Comparison of ENCODE assay signal across 28 cellular contexts in genomic region chr14:40100544-40101196, GRCh38.
"Had no signal": no experiment of that assay in that cellular context is flagged by ENCODE, and none has a peak within 500 bp of the region (broad histone marks: within the 10 kb centered on the region; RNA-seq: fewer than 3 reads in every experiment).

No MANE protein-coding gene starts in this region.

- H3K36me3 ChIP-seq: colonic mucosa, esophagus muscularis mucosa, esophagus squamous epithelium, gastrocnemius medialis, gastroesophageal sphincter, heart left ventricle, heart right ventricle had no signal

- H3K4me3 ChIP-seq: colonic mucosa, coronary artery, dorsolateral prefrontal cortex, esophagus muscularis mucosa, esophagus squamous epithelium, gastrocnemius medialis, gastroesophageal sphincter, heart left ventricle, heart right ventricle, hepatocyte had no signal

- H3K27me3 ChIP-seq: colonic mucosa, dorsolateral prefrontal cortex, esophagus muscularis mucosa, esophagus squamous epithelium, foreskin keratinocyte, gastrocnemius medialis, gastroesophageal sphincter, heart left ventricle, heart right ventricle, hepatocyte had no signal

- FAIRE-seq: endometrium, endothelial cell of umbilical vein, frontal cortex had no signal

- ATAC-seq: effector memory CD8-positive, alpha-beta T cell; esophagus mucosa; foreskin keratinocyte; gastrocnemius medialis; gastroesophageal sphincter; heart left ventricle; heart right ventricle had no signal

- H3K79me2 ChIP-seq: hepatocyte had no signal

- H3K4me2 ChIP-seq: hepatocyte had no signal

- H3K9me3 ChIP-seq: colonic mucosa, esophagus muscularis mucosa, gastrocnemius medialis had no signal

- H2AFZ ChIP-seq: hepatocyte had no signal

- H3K4me1 ChIP-seq: colonic mucosa, esophagus muscularis mucosa, esophagus squamous epithelium, foreskin keratinocyte, gastrocnemius medialis, gastroesophageal sphincter, heart left ventricle, heart right ventricle had no signal

- H3K27ac ChIP-seq: colonic mucosa, coronary artery, dorsolateral prefrontal cortex, epithelial cell of prostate, esophagus muscularis mucosa, esophagus squamous epithelium, foreskin keratinocyte, gastrocnemius medialis, gastroesophageal sphincter, heart left ventricle, heart right ventricle, hepatocyte had no signal

- DNase-seq: colonic mucosa; cortex of kidney; dermis blood vessel endothelial cell; dorsolateral prefrontal cortex; effector CD4-positive, alpha-beta T cell; effector CD8-positive, alpha-beta T cell; effector memory CD4-positive, alpha-beta T cell; effector memory CD8-positive, alpha-beta T cell; endodermal cell; erythroblast; esophagus squamous epithelium; foreskin fibroblast; foreskin keratinocyte; foreskin melanocyte; gastrocnemius medialis; glutamatergic neuron; head of caudate nucleus; heart left ventricle; heart right ventricle had no signal
